1 cellular context compared by ENCODE assay signal in genomic region chr9:127132375-127132774, GRCh38.
TF ChIP-seq lines count a peak whose summit lies in the region.

No MANE protein-coding gene starts in this region.

TF ChIP-seq in GM23338, 12 proteins besides CTCF, POLR2A, EP300 and RAD21 (continued from another document):
- TF ChIP-seq NANOG (IDR thresholded peaks at IDR 0.05; ENCODE audit: borderline replicate concordance) (no peak), ZNF114 (CRISPR knock-in tag; IDR thresholded peaks at IDR 0.05) (no peak)
- TF ChIP-seq, protein P1, sequence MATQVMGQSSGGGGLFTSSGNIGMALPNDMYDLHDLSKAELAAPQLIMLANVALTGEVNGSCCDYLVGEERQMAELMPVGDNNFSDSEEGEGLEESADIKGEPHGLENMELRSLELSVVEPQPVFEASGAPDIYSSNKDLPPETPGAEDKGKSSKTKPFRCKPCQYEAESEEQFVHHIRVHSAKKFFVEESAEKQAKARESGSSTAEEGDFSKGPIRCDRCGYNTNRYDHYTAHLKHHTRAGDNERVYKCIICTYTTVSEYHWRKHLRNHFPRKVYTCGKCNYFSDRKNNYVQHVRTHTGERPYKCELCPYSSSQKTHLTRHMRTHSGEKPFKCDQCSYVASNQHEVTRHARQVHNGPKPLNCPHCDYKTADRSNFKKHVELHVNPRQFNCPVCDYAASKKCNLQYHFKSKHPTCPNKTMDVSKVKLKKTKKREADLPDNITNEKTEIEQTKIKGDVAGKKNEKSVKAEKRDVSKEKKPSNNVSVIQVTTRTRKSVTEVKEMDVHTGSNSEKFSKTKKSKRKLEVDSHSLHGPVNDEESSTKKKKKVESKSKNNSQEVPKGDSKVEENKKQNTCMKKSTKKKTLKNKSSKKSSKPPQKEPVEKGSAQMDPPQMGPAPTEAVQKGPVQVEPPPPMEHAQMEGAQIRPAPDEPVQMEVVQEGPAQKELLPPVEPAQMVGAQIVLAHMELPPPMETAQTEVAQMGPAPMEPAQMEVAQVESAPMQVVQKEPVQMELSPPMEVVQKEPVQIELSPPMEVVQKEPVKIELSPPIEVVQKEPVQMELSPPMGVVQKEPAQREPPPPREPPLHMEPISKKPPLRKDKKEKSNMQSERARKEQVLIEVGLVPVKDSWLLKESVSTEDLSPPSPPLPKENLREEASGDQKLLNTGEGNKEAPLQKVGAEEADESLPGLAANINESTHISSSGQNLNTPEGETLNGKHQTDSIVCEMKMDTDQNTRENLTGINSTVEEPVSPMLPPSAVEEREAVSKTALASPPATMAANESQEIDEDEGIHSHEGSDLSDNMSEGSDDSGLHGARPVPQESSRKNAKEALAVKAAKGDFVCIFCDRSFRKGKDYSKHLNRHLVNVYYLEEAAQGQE (IDR thresholded peaks at IDR 0.05; ENCODE audit: unreplicated experiment) = no peak
